Comparison of ENCODE assay signal across 1 cellular context in genomic region chr1:166874464-166874863, GRCh38.
TF ChIP-seq lines count a peak whose summit lies in the region.

No MANE protein-coding gene starts in this region.

TF ChIP-seq in GM12878, 131 proteins besides CTCF, POLR2A, EP300 and RAD21:
- TF ChIP-seq JUNB (IDR thresholded peaks at IDR 0.05) (no peak), MTA2 (IDR thresholded peaks at IDR 0.05; ENCODE audit: low read depth) (no peak), RAD51 (IDR thresholded peaks at IDR 0.05) (no peak)
